In the genomic region with DNA sequence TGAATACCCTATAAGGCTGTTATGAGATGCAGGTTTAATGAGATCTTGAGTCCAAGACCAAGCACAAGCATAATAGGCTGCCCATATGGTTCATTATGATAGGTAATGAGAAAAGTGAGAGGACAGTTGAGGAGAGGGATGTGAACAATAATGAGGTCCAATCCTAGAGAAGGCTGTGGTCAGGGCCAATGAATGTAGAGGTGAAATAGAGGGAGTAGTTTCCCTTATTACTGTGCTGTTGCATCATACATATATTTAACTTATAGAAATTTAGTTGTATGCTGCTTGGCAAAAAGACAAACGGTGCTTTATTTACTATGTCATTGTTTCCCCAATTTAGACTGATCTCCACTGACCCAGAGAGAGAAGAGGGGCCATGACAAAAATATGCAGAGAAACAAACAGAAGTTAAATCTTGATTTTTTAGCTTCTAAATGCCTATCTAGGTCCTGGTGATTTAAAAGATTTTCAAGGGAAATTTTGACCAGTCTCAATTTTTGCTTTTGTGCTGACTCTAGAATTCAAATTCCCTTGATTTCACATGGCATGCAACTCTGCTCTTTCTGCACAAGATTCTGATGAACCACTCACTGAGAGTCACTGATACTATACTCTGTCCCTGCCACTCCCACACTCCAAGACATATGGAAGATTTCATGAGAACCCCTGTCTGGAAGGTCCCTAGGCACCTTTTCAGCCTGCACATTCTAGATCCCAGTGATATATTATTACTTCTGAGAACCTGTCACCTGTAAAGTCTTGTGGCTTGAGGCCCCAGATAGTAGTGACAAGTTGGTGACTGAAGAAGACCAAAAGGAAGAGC, we compare ENCODE assay signal across 24 cellular contexts.
DNase-seq lines count a peak whose midpoint lies in the region; ATAC-seq and FAIRE-seq lines count a peak whose summit lies in the region.
"Had no signal": no experiment of that assay in that cellular context is flagged by ENCODE, and none has a peak within 500 bp of the region (broad histone marks: within the 10 kb centered on the region; RNA-seq: fewer than 3 reads in every experiment).

No MANE protein-coding gene starts in this region.

- no peak overlapping the region for H3K4me3 Mint-ChIP-seq in activated T-cell treated with anti-CD3 and anti-CD28 coated beads, Interleukin-2, amount 50 U/mL, for 72 hours
- no peak overlapping the region for H3K4me3 Mint-ChIP-seq in activated T-cell treated with anti-CD3 and anti-CD28 coated beads, Interleukin-2, amount 50 U/mL, for 4 hours
- H3K4me3 Mint-ChIP-seq in stimulated activated effector memory CD8-positive, alpha-beta T cell treated with anti-CD3 and anti-CD28 coated beads, Interleukin-12 subunit alpha, Interleukin-12 subunit beta, amount 100 ng/mL, for 72 hours = no peak overlapping the region
- H3K4me3 Mint-ChIP-seq: CD14-positive monocyte; CD4-positive, alpha-beta T cell; CD8-positive, alpha-beta memory T cell; HFFc6 had no signal

- no peaks in the 10 kb centered on the region for H3K9me3 Mint-ChIP-seq in activated T-cell treated with anti-CD3 and anti-CD28 coated beads, Interleukin-2, amount 50 U/mL, for 72 hours
- peaks cover 3% of the 10 kb centered on the region for H3K9me3 Mint-ChIP-seq in activated T-cell treated with anti-CD3 and anti-CD28 coated beads, Interleukin-2, amount 50 U/mL, for 4 hours
- no peaks in the 10 kb centered on the region for H3K9me3 Mint-ChIP-seq in stimulated activated effector memory CD8-positive, alpha-beta T cell treated with anti-CD3 and anti-CD28 coated beads, Interleukin-12 subunit alpha, Interleukin-12 subunit beta, amount 100 ng/mL, for 72 hours
- H3K9me3 Mint-ChIP-seq: CD14-positive monocyte; CD4-positive, alpha-beta T cell; HFFc6 had no signal

- no peaks in the 10 kb centered on the region for H3K36me3 Mint-ChIP-seq in activated T-cell treated with anti-CD3 and anti-CD28 coated beads, Interleukin-2, amount 50 U/mL, for 72 hours (ENCODE audit: insufficient read depth in 2 of 2)
- no peaks in the 10 kb centered on the region for H3K36me3 Mint-ChIP-seq in activated T-cell treated with anti-CD3 and anti-CD28 coated beads, Interleukin-2, amount 50 U/mL, for 4 hours (ENCODE audit: insufficient read depth)
- H3K36me3 Mint-ChIP-seq in stimulated activated effector memory CD8-positive, alpha-beta T cell treated with anti-CD3 and anti-CD28 coated beads, Interleukin-12 subunit alpha, Interleukin-12 subunit beta, amount 100 ng/mL, for 72 hours = no peaks in the 10 kb centered on the region
- H3K36me3 Mint-ChIP-seq: CD14-positive monocyte had no signal

- no peak for DNase-seq in activated T-cell treated with anti-CD3 and anti-CD28 coated beads, Interleukin-2, amount 50 U/mL, for 72 hours
- no peak for DNase-seq in activated T-cell treated with anti-CD3 and anti-CD28 coated beads, Interleukin-2, amount 50 U/mL, for 4 hours
- no peak for DNase-seq in GM18507 (ENCODE audit: extremely low spot score, insufficient read length, low read depth)
- peak; percentile 15 for DNase-seq in SW480 (ENCODE audit: low spot score)
- no peak for DNase-seq in stimulated activated effector memory CD8-positive, alpha-beta T cell treated with anti-CD3 and anti-CD28 coated beads, Interleukin-12 subunit alpha, Interleukin-12 subunit beta, amount 100 ng/mL, for 72 hours (ENCODE audit: low spot score in 2 of 2)
- no peak for DNase-seq in stimulated activated naive CD4-positive, alpha-beta T cell treated with Interleukin-2 at 50 U/mL for 16 hours (lab: John Stamatoyannopoulos, UW)
- DNase-seq: 8988T; ACHN; AML-193; BE2C; CD4-positive, alpha-beta T cell; CD8-positive, alpha-beta memory T cell; DMS 273 treated with DMSO at 0.1 percent for 48 hours; DMS79; EL; GDM1; GOT3; HFFc6 had no signal

- H3K27ac Mint-ChIP-seq in activated T-cell treated with anti-CD3 and anti-CD28 coated beads, Interleukin-2, amount 50 U/mL, for 72 hours = peak overlapping the region; percentile 44
- H3K27ac Mint-ChIP-seq in stimulated activated effector memory CD8-positive, alpha-beta T cell treated with anti-CD3 and anti-CD28 coated beads, Interleukin-12 subunit alpha, Interleukin-12 subunit beta, amount 100 ng/mL, for 72 hours = peak overlapping the region; percentile 45
- H3K27ac Mint-ChIP-seq: CD14-positive monocyte; CD4-positive, alpha-beta T cell; HFFc6 had no signal

- peaks cover 16% of the 10 kb centered on the region for H3K27me3 Mint-ChIP-seq in activated T-cell treated with anti-CD3 and anti-CD28 coated beads, Interleukin-2, amount 50 U/mL, for 72 hours (ENCODE audit: low read depth)
- no peaks in the 10 kb centered on the region for H3K27me3 Mint-ChIP-seq in activated T-cell treated with anti-CD3 and anti-CD28 coated beads, Interleukin-2, amount 50 U/mL, for 4 hours (ENCODE audit: low read depth)
- H3K27me3 Mint-ChIP-seq: CD4-positive, alpha-beta T cell had no signal

- FAIRE-seq in GM18507 (lab: Jason Lieb, UNC) = peak; percentile 76
- FAIRE-seq: A549, D721Med, GM12878, H54 had no signal

- H3K4me1 Mint-ChIP-seq in activated T-cell treated with anti-CD3 and anti-CD28 coated beads, Interleukin-2, amount 50 U/mL, for 72 hours (ENCODE audit: low read depth) = peaks cover 26% of the 10 kb centered on the region
- H3K4me1 Mint-ChIP-seq in activated T-cell treated with anti-CD3 and anti-CD28 coated beads, Interleukin-2, amount 50 U/mL, for 4 hours (ENCODE audit: low read depth) = peaks cover 15% of the 10 kb centered on the region
- peaks cover 17% of the 10 kb centered on the region for H3K4me1 Mint-ChIP-seq in stimulated activated effector memory CD8-positive, alpha-beta T cell treated with anti-CD3 and anti-CD28 coated beads, Interleukin-12 subunit alpha, Interleukin-12 subunit beta, amount 100 ng/mL, for 72 hours

- ATAC-seq in activated T-cell treated with anti-CD3 and anti-CD28 coated beads, Interleukin-2, amount 50 U/mL, for 72 hours (replicated peaks in 1 of 2) = no peak
- no peak for ATAC-seq in activated T-cell treated with anti-CD3 and anti-CD28 coated beads, Interleukin-2, amount 50 U/mL, for 4 hours
- ATAC-seq in stimulated activated effector memory CD8-positive, alpha-beta T cell treated with anti-CD3 and anti-CD28 coated beads, Interleukin-12 subunit alpha, Interleukin-12 subunit beta, amount 100 ng/mL, for 72 hours = no peak
- ATAC-seq in GM21786 (IDR thresholded peaks at IDR 0.05; ENCODE audit: unreplicated experiment) = no peak
- ATAC-seq: A549, GM12878 had no signal
